1 cellular context compared by ENCODE assay signal in genomic region chr17:42779942-42780815, GRCh38.
TF ChIP-seq lines count a peak whose summit lies in the region.

TSS of gene WNK4 (plus strand) at chr17:42780610. CDS start at chr17:42780699, 89 bp downstream.

TF ChIP-seq in HepG2, 621 proteins besides CTCF, POLR2A, EP300 and RAD21 (continued from another document and continues in another):
- TF ChIP-seq KIAA2018 (CRISPR knock-in tag; IDR thresholded peaks at IDR 0.05; ENCODE audit: borderline replicate concordance) (no peak), ZFP36L2 (CRISPR knock-in tag; IDR thresholded peaks at IDR 0.05) (no peak; the same call in 1 of the 2 replicates), DPF2 (CRISPR knock-in tag; IDR thresholded peaks at IDR 0.05; ENCODE audit: borderline replicate concordance, low read depth) (peak; percentile 76; the same call in 1 of the 2 replicates), ZNF687 (CRISPR knock-in tag; IDR thresholded peaks at IDR 0.05) (peak; percentile 77), HNF4A (CRISPR knock-in tag; IDR thresholded peaks at IDR 0.05) (peak; percentile 96), HDAC6 (IDR thresholded peaks at IDR 0.05; ENCODE audit: low read depth, low read length) (no peak), ZNF777 (CRISPR knock-in tag; IDR thresholded peaks at IDR 0.05) (peak; percentile 89), ZNF180 (CRISPR knock-in tag; IDR thresholded peaks at IDR 0.05; ENCODE audit: borderline replicate concordance, low read depth) (no peak), ZHX1 (CRISPR knock-in tag; IDR thresholded peaks at IDR 0.05; ENCODE audit: low read depth) (peak; percentile 22; the same call in 1 of the 2 replicates), ZSCAN21 (CRISPR knock-in tag; IDR thresholded peaks at IDR 0.05; ENCODE audit: borderline replicate concordance) (peak; percentile 62; the same call in 1 of the 2 replicates), ZNF337 (CRISPR knock-in tag; IDR thresholded peaks at IDR 0.05; ENCODE audit: borderline replicate concordance, low read depth) (no peak), ZBTB8A (CRISPR knock-in tag; IDR thresholded peaks at IDR 0.05; ENCODE audit: borderline replicate concordance, low read depth) (peak; percentile 29; the same call in 1 of the 2 replicates), KDM1A (CRISPR knock-in tag; IDR thresholded peaks at IDR 0.05) (no peak; the same call in 1 of the 2 replicates), CHD4 (IDR thresholded peaks at IDR 0.05; ENCODE audit: borderline replicate concordance, low read length) (no peak), HNF4G (IDR thresholded peaks at IDR 0.05; ENCODE audit: borderline replicate concordance, low read depth, low read length) (peak; percentile 96), HNF4G (CRISPR knock-in tag; IDR thresholded peaks at IDR 0.05; ENCODE audit: borderline replicate concordance, low read depth) (peak; percentile 96), ARID3A (IDR thresholded peaks at IDR 0.05; ENCODE audit: low read depth, low read length) (no peak), SCMH1 (CRISPR knock-in tag; IDR thresholded peaks at IDR 0.05; ENCODE audit: borderline replicate concordance) (no peak), ZNF557 (CRISPR knock-in tag; IDR thresholded peaks at IDR 0.05) (no peak), ZNF713 (CRISPR knock-in tag; IDR thresholded peaks at IDR 0.05) (no peak), ZZZ3 (CRISPR knock-in tag; IDR thresholded peaks at IDR 0.05; ENCODE audit: borderline replicate concordance) (0 out of 2 replicates have a peak, but pooled peaks have one; percentile 63), MED8 (CRISPR knock-in tag; IDR thresholded peaks at IDR 0.05; ENCODE audit: insufficient replicate concordance) (peak; percentile 87), UBTF (CRISPR knock-in tag; IDR thresholded peaks at IDR 0.05) (peak; percentile 64; the same call in 1 of the 2 replicates), CREB1 (IDR thresholded peaks at IDR 0.05) (no peak), CREB1 (CRISPR knock-in tag; IDR thresholded peaks at IDR 0.05) (no peak), TEF (CRISPR knock-in tag; IDR thresholded peaks at IDR 0.05) (peak; percentile 55; the same call in 1 of the 2 replicates), KDM3A (CRISPR knock-in tag; IDR thresholded peaks at IDR 0.05; ENCODE audit: low read depth) (peak; percentile 76), RCOR2 (CRISPR knock-in tag; IDR thresholded peaks at IDR 0.05) (peak; percentile 74), TARDBP (CRISPR knock-in tag; IDR thresholded peaks at IDR 0.05) (peak; percentile 96), NAIF1 (CRISPR knock-in tag; IDR thresholded peaks at IDR 0.05; ENCODE audit: borderline replicate concordance) (no peak), HMG20A (CRISPR knock-in tag; IDR thresholded peaks at IDR 0.05; ENCODE audit: borderline replicate concordance) (peak; percentile 80; the same call in 1 of the 2 replicates), PBX2 (CRISPR knock-in tag; IDR thresholded peaks at IDR 0.05) (0 out of 2 replicates have a peak, but pooled peaks have one; percentile 4), JARID2 (CRISPR knock-in tag; IDR thresholded peaks at IDR 0.05; ENCODE audit: insufficient replicate concordance) (no peak), TBL1XR1 (IDR thresholded peaks at IDR 0.05; ENCODE audit: borderline replicate concordance, low read length, partially characterized antibody) (no peak), REL (CRISPR knock-in tag; conservative IDR thresholded peaks at IDR 0.05) (peak; percentile 95), ZNF260 (CRISPR knock-in tag; IDR thresholded peaks at IDR 0.05; ENCODE audit: borderline replicate concordance, low read depth) (no peak), TAF1 (CRISPR knock-in tag; IDR thresholded peaks at IDR 0.05) (peak; percentile 81; the same call in 1 of the 2 replicates), HNRNPLL (IDR thresholded peaks at IDR 0.05; ENCODE audit: low read depth, low read length, poor library complexity, severe bottlenecking) (peak; percentile 26), ETV6 (CRISPR knock-in tag; conservative IDR thresholded peaks at IDR 0.05) (0 out of 2 replicates have a peak, but pooled peaks have one; percentile 2), RBFOX2 (IDR thresholded peaks at IDR 0.05; ENCODE audit: low read depth, low read length) (peak; percentile 90; the same call in 1 of the 2 replicates)
